ENCODE assay signal across 23 cellular contexts in genomic region chr4:64360664-64361398, GRCh38. TPM values are rescaled to one million over a fixed set of nuclear protein-coding genes. Genes with fewer than 3 reads are reported as not detected.
DNase-seq lines count a peak whose midpoint lies in the region; ATAC-seq and TF ChIP-seq lines count a peak whose summit lies in the region.
"Had no signal": no experiment of that assay in that cellular context is flagged by ENCODE, and none has a peak within 500 bp of the region (broad histone marks: within the 10 kb centered on the region; RNA-seq: fewer than 3 reads in every experiment).

No MANE protein-coding gene starts in this region.

- no peaks in the 10 kb centered on the region for H3K27me3 Mint-ChIP-seq in stimulated activated naive CD8-positive, alpha-beta T cell treated with anti-CD3 and anti-CD28 coated beads, Interleukin-15, amount 100 ng/mL, for 72 hours
- no peaks in the 10 kb centered on the region for H3K27me3 Mint-ChIP-seq in activated CD4-positive, alpha-beta memory T cell treated with anti-CD3 and anti-CD28 coated beads, Interleukin-2, amount 10 ng/mL, durations not matched to agents 7 days and 5 days
- H3K27me3 Mint-ChIP-seq in chondrocyte (ENCODE audit: low read depth): peaks cover 3% of the 10 kb centered on the region
- H3K27me3 Mint-ChIP-seq: CD4-positive, CD25-positive, alpha-beta regulatory T cell had no signal

- DNase-seq in stimulated activated naive CD8-positive, alpha-beta T cell treated with anti-CD3 and anti-CD28 coated beads, Interleukin-15, Interleukin-2, amounts not matched to agents 100 U/mL and 50 U/mL, for 24 hours: no peak
- no peak for DNase-seq in stimulated activated naive CD8-positive, alpha-beta T cell treated with anti-CD3 and anti-CD28 coated beads, Interleukin-15, amount 100 ng/mL, for 72 hours
- DNase-seq in left cardiac atrium (no peak), sciatic nerve (ENCODE audit: low spot score) (no peak), chondrocyte (ENCODE audit: low spot score) (no peak)
- DNase-seq in activated CD4-positive, alpha-beta memory T cell treated with anti-CD3 and anti-CD28 coated beads, Interleukin-2, amount 10 ng/mL, durations not matched to agents 7 days and 5 days: no peak
- DNase-seq: BE2C; CD4-positive, CD25-positive, alpha-beta regulatory T cell; COR-L47; DMS 273 treated with DMSO at 0.1 percent for 48 hours; DND-41; Kasumi-1; MG63; NCI-H1092; NCI-H1436 treated with DMSO at 0.1 percent for 48 hours; NCI-H2029; NCI-H345; NCI-H526; PC-9 had no signal

- intact Hi-C loops in left cardiac atrium (cut with DNase I): no loop called here
- intact Hi-C loops in sciatic nerve (cut with DNase I): no loop called here

- POLR2A ChIA-PET in activated CD4-positive, alpha-beta memory T cell treated with anti-CD3 and anti-CD28 coated beads, Interleukin-2, amount 10 ng/mL, durations not matched to agents 7 days and 5 days (lab: Charles Lee): no interaction called here

- H3K36me3 Mint-ChIP-seq in activated CD4-positive, alpha-beta memory T cell treated with anti-CD3 and anti-CD28 coated beads, Interleukin-2, amount 10 ng/mL, durations not matched to agents 7 days and 5 days (ENCODE audit: low read depth): no peaks in the 10 kb centered on the region
- H3K36me3 Mint-ChIP-seq in chondrocyte (ENCODE audit: low read depth): no peaks in the 10 kb centered on the region
- H3K36me3 Mint-ChIP-seq: CD4-positive, CD25-positive, alpha-beta regulatory T cell had no signal

- no peak overlapping the region for H3K27ac Mint-ChIP-seq in stimulated activated naive CD8-positive, alpha-beta T cell treated with anti-CD3 and anti-CD28 coated beads, Interleukin-15, amount 100 ng/mL, for 72 hours
- no peak overlapping the region for H3K27ac Mint-ChIP-seq in activated CD4-positive, alpha-beta memory T cell treated with anti-CD3 and anti-CD28 coated beads, Interleukin-2, amount 10 ng/mL, durations not matched to agents 7 days and 5 days
- no peak overlapping the region for H3K27ac Mint-ChIP-seq in chondrocyte (ENCODE audit: unreplicated experiment)
- H3K27ac Mint-ChIP-seq: CD4-positive, CD25-positive, alpha-beta regulatory T cell had no signal

- no peak overlapping the region for H3K4me3 Mint-ChIP-seq in stimulated activated naive CD8-positive, alpha-beta T cell treated with anti-CD3 and anti-CD28 coated beads, Interleukin-15, amount 100 ng/mL, for 72 hours
- H3K4me3 Mint-ChIP-seq in activated CD4-positive, alpha-beta memory T cell treated with anti-CD3 and anti-CD28 coated beads, Interleukin-2, amount 10 ng/mL, durations not matched to agents 7 days and 5 days: no peak overlapping the region
- no peak overlapping the region for H3K4me3 Mint-ChIP-seq in chondrocyte (ENCODE audit: unreplicated experiment)
- H3K4me3 Mint-ChIP-seq: CD4-positive, CD25-positive, alpha-beta regulatory T cell had no signal

- H3K4me1 Mint-ChIP-seq in stimulated activated naive CD8-positive, alpha-beta T cell treated with anti-CD3 and anti-CD28 coated beads, Interleukin-15, amount 100 ng/mL, for 72 hours: no peaks in the 10 kb centered on the region
- no peaks in the 10 kb centered on the region for H3K4me1 Mint-ChIP-seq in activated CD4-positive, alpha-beta memory T cell treated with anti-CD3 and anti-CD28 coated beads, Interleukin-2, amount 10 ng/mL, durations not matched to agents 7 days and 5 days
- no peaks in the 10 kb centered on the region for H3K4me1 Mint-ChIP-seq in chondrocyte (ENCODE audit: low read depth)
- H3K4me1 Mint-ChIP-seq: CD4-positive, CD25-positive, alpha-beta regulatory T cell had no signal

- no peak for TF ChIP-seq CTCF in chondrocyte (IDR thresholded peaks at IDR 0.05)

- peak; percentile 28 for ATAC-seq in stimulated activated naive CD8-positive, alpha-beta T cell treated with anti-CD3 and anti-CD28 coated beads, Interleukin-15, Interleukin-2, amounts not matched to agents 100 U/mL and 50 U/mL, for 24 hours
- ATAC-seq in stimulated activated naive CD8-positive, alpha-beta T cell treated with anti-CD3 and anti-CD28 coated beads, Interleukin-15, amount 100 ng/mL, for 72 hours: no peak
- ATAC-seq in left cardiac atrium: peak; percentile 40 to 41
- peak; percentile 44 for ATAC-seq in sciatic nerve
- no peak for ATAC-seq in GM21825 (IDR thresholded peaks at IDR 0.05; ENCODE audit: unreplicated experiment)
- ATAC-seq in HG03139 (IDR thresholded peaks at IDR 0.05; ENCODE audit: unreplicated experiment): no peak

- peaks cover 6 to 7% of the 10 kb centered on the region in 2 donors for H3K9me3 Mint-ChIP-seq in stimulated activated naive CD8-positive, alpha-beta T cell treated with anti-CD3 and anti-CD28 coated beads, Interleukin-15, amount 100 ng/mL, for 72 hours
- H3K9me3 Mint-ChIP-seq in activated CD4-positive, alpha-beta memory T cell treated with anti-CD3 and anti-CD28 coated beads, Interleukin-2, amount 10 ng/mL, durations not matched to agents 7 days and 5 days: peaks cover 11% of the 10 kb centered on the region
- H3K9me3 Mint-ChIP-seq in chondrocyte (ENCODE audit: low read depth): peaks cover 3% of the 10 kb centered on the region

- CTCF ChIA-PET in activated CD4-positive, alpha-beta memory T cell treated with anti-CD3 and anti-CD28 coated beads, Interleukin-2, amount 10 ng/mL, durations not matched to agents 7 days and 5 days (lab: Charles Lee): no interaction called here

RNA-seq across cellular contexts. Expression of gene TECRL, which starts 48.4 kb away (rescaled TPM):
- total RNA-seq in left cardiac atrium: 100 to 1,000 TPM; 636 to 748 TPM
- not detected for total RNA-seq in sciatic nerve
- total RNA-seq in activated CD4-positive, alpha-beta memory T cell treated with anti-CD3 and anti-CD28 coated beads, Interleukin-2, amount 10 ng/mL, durations not matched to agents 7 days and 5 days: not detected
- total RNA-seq in chondrocyte: not detected in 3 replicates
- total RNA-seq: A172; CD4-positive, CD25-positive, alpha-beta regulatory T cell; G401; PC-9 had no signal

Comparison
In these comparisons a context has a peak if more than half of its experiments do, and no peak if none do; other contexts are left out.
1. ATAC-seq: peak in stimulated activated naive CD8-positive, alpha-beta T cell treated with anti-CD3 and anti-CD28 coated beads, Interleukin-15, Interleukin-2, amounts not matched to agents 100 U/mL and 50 U/mL, for 24 hours (single experiment), left cardiac atrium (2 of 2) and sciatic nerve (single experiment); none in stimulated activated naive CD8-positive, alpha-beta T cell treated with anti-CD3 and anti-CD28 coated beads, Interleukin-15, amount 100 ng/mL, for 72 hours (single experiment), GM21825 (single experiment) and HG03139 (single experiment).
2. RNA of gene TECRL, which starts 48.4 kb away (total RNA-seq): 636 to 748 TPM in left cardiac atrium; not detected in sciatic nerve (single experiment), not detected in activated CD4-positive, alpha-beta memory T cell treated with anti-CD3 and anti-CD28 coated beads, Interleukin-2, amount 10 ng/mL, durations not matched to agents 7 days and 5 days and not detected in chondrocyte; every median in the first group is over 100 times any median in the second.